ENCODE assay signal across 15 cellular contexts in genomic region chr19:512548-513365, GRCh38. TPM values are rescaled to one million over a fixed set of nuclear protein-coding genes. Genes with fewer than 3 reads are reported as not detected.
A peak's percentile ranks its signal among the peaks of the same experiment; 100 is the strongest.
DNase-seq lines count a peak whose midpoint lies in the region; ATAC-seq, FAIRE-seq and TF ChIP-seq lines count a peak whose summit lies in the region.
"Had no signal": no experiment of that assay in that cellular context is flagged by ENCODE, and none has a peak within 500 bp of the region (broad histone marks: within the 10 kb centered on the region; RNA-seq: fewer than 3 reads in every experiment).

No MANE protein-coding gene starts in this region.

- H3K36me3 Mint-ChIP-seq in immature natural killer cell = no peaks in the 10 kb centered on the region

- no peaks in the 10 kb centered on the region for H3K36me3 ChIP-seq in HepG2 (replicated peaks in 1 of 2; ENCODE audit: control insufficient read depth in 1 of 2, insufficient read depth in 2 of 2, low read length in 2 of 2)
- no peaks in the 10 kb centered on the region for H3K36me3 ChIP-seq in right lobe of liver
- H3K36me3 ChIP-seq in upper lobe of right lung = peaks cover 6% of the 10 kb centered on the region

- H2AFZ ChIP-seq in HepG2 (ENCODE audit: low read length) = no peak overlapping the region

- H3K27me3 Mint-ChIP-seq in immature natural killer cell (ENCODE audit: low read depth in 3 of 3) = peaks cover 15 to 25% (median 15%) of the 10 kb centered on the region in 3 donors
- H3K27me3 Mint-ChIP-seq: activated B cell treated with CpG ODN at 0.5 μM for 24 hours; stimulated activated naive CD8-positive, alpha-beta T cell treated with anti-CD3 and anti-CD28 coated beads, Interleukin-15, Interleukin-2, amounts not matched to agents 100 ng/mL and 50 ng/mL, for 24 hours had no signal

- POLR2A ChIA-PET in HepG2 (lab: Yijun Ruan, JAX) = interaction anchor here (1.0 to 1.3 kb wide), 2 partner anchors 11 to 18 kb away, joined by 3 to 8 read pairs; no protein-coding TSS in a partner anchor

- H3K4me1 ChIP-seq in HepG2 (ENCODE audit: insufficient read depth, low read length) (peaks cover 39% of the 10 kb centered on the region), right lobe of liver (peaks cover 0 to 6% (median 3%) of the 10 kb centered on the region in 4 donors), upper lobe of right lung (peaks cover 32% of the 10 kb centered on the region)

- TF ChIP-seq CTCF in HepG2 (CRISPR knock-in tag; IDR thresholded peaks at IDR 0.05) (no peak), right lobe of liver (IDR thresholded peaks at IDR 0.05) (no peak), upper lobe of right lung (IDR thresholded peaks at IDR 0.05) (no peak)

- no peaks in the 10 kb centered on the region; the same call in 1 of the 2 replicates for H4K20me1 ChIP-seq in HepG2 (ENCODE audit: insufficient read depth, low read length)

- no TSS peak for BruUV-seq in HepG2 (replicated peaks; lab: Mats Ljungman, UMichigan)

- intact Hi-C loops in HepG2 (cut with micrococcal nuclease; ENCODE audit: unreplicated experiment) (no loop called here), right lobe of liver (cut with DNase I) (no loop called here), upper lobe of right lung (cut with DNase I) (no loop called here)

- H3K9me3 Mint-ChIP-seq in immature natural killer cell = peaks cover 0 to 2% (median 0%) of the 10 kb centered on the region in 6 donors
- H3K9me3 Mint-ChIP-seq: activated B cell treated with CpG ODN at 0.5 μM for 24 hours; stimulated activated naive CD8-positive, alpha-beta T cell treated with anti-CD3 and anti-CD28 coated beads, Interleukin-15, Interleukin-2, amounts not matched to agents 100 ng/mL and 50 ng/mL, for 24 hours had no signal

- no peak overlapping the region for H3K9ac ChIP-seq in HepG2 (ENCODE audit: insufficient read depth, low read depth, low read length)

- TF ChIP-seq EP300 in HepG2 (IDR thresholded peaks at IDR 0.05; ENCODE audit: low read depth in 2 of 2, low read length in 2 of 2) (no peak), HepG2 (CRISPR knock-in tag; IDR thresholded peaks at IDR 0.05; ENCODE audit: borderline replicate concordance) (no peak)

- TF ChIP-seq RAD21 in HepG2 (CRISPR knock-in tag; IDR thresholded peaks at IDR 0.05) = 0 out of 2 replicates have a peak, but pooled peaks have one; percentile 16

- DNase-seq in HepG2 (ENCODE audit: low spot score) (no peak), right lobe of liver (no peak), NCI-H69 (lab: John Stamatoyannopoulos, UW) (peak; percentile 61), immature natural killer cell (no peak), upper lobe of right lung (peak; percentile 86), amniotic stem cell (lab: John Stamatoyannopoulos, UW) (no peak), NK-92 (lab: John Stamatoyannopoulos, UW; ENCODE audit: unreplicated experiment) (no peak)
- DNase-seq: activated B cell treated with CpG ODN at 0.5 μM for 24 hours; AML-193; KBM-7; left ventricle myocardium inferior; SIG-M5; stimulated activated CD4-positive, alpha-beta T cell treated with anti-CD3 and anti-CD28 coated beads, Interleukin-4, amount 100 ng/mL, for 1 hour had no signal

- H3K4me3 ChIP-seq in HepG2 (replicated peaks in 1 of 3; ENCODE audit: insufficient read depth in 1 of 3, low read depth in 2 of 3, low read length in 3 of 3) (peak overlapping the region in 1 of 3 experiments; percentile 52; a peak in 1 of 6 replicates), right lobe of liver (no peak overlapping the region), upper lobe of right lung (no peak overlapping the region)
- H3K4me3 ChIP-seq: left ventricle myocardium inferior had no signal

- no peak for FAIRE-seq in HepG2 (lab: Jason Lieb, UNC)

- H3K79me2 ChIP-seq in HepG2 (ENCODE audit: insufficient read depth, low read length) = no peaks in the 10 kb centered on the region

- H3K4me2 ChIP-seq in HepG2 (ENCODE audit: low read depth, low read length) = peak overlapping the region; percentile 55

- peak overlapping the region; percentile 98 to 100 (median 99) for H3K27ac Mint-ChIP-seq in immature natural killer cell
- H3K27ac Mint-ChIP-seq: activated B cell treated with CpG ODN at 0.5 μM for 24 hours; stimulated activated naive CD8-positive, alpha-beta T cell treated with anti-CD3 and anti-CD28 coated beads, Interleukin-15, Interleukin-2, amounts not matched to agents 100 ng/mL and 50 ng/mL, for 24 hours had no signal

- in situ Hi-C loops in HepG2 (cut with HindIII; ENCODE audit: extremely low pct_ligation_motif_present, low pct_unique_long_range_greater_than_20kb) = no loop called here

- H3K4me1 Mint-ChIP-seq in immature natural killer cell = peaks cover 40 to 50% of the 10 kb centered on the region in 2 donors

- CTCF ChIA-PET in HepG2 (lab: Yijun Ruan, JAX; ENCODE audit: low intra/inter-chr PET ratio, low total read pairs) = no interaction called here

- H3K27ac ChIP-seq in HepG2 (ENCODE audit: extremely low read length, insufficient read depth, low read length) = peak overlapping the region; percentile 32
- H3K27ac ChIP-seq in right lobe of liver = no peak overlapping the region
- no peak overlapping the region for H3K27ac ChIP-seq in upper lobe of right lung
- H3K27ac ChIP-seq: left ventricle myocardium inferior had no signal

- H3K9me3 ChIP-seq in HepG2 (ENCODE audit: low read length) = no peaks in the 10 kb centered on the region
- no peaks in the 10 kb centered on the region for H3K9me3 ChIP-seq in right lobe of liver
- H3K9me3 ChIP-seq in upper lobe of right lung = no peaks in the 10 kb centered on the region
- H3K9me3 ChIP-seq: left ventricle myocardium inferior had no signal

- ATAC-seq in HepG2 (peak; percentile 55), right lobe of liver (no peak), upper lobe of right lung (peak; percentile 34), HG02571 (IDR thresholded peaks at IDR 0.05; ENCODE audit: unreplicated experiment) (no peak)

- WGBS in HepG2 (ENCODE audit: low lambda C conversion rate) = 75% methylated on average over 20 of the region's 62 CpGs
- WGBS in right lobe of liver (ENCODE audit: insufficient coverage, low coverage, low lambda C conversion rate, missing lambda C conversion rate) = 49% methylated on average over 31 of the region's 62 CpGs

- no peaks in the 10 kb centered on the region for H3K27me3 ChIP-seq in HepG2 (ENCODE audit: control insufficient read depth in 1 of 2, insufficient read depth in 2 of 2, low read length in 2 of 2)
- no peaks in the 10 kb centered on the region for H3K27me3 ChIP-seq in right lobe of liver
- no peaks in the 10 kb centered on the region for H3K27me3 ChIP-seq in upper lobe of right lung

- H3K4me3 Mint-ChIP-seq in immature natural killer cell = peak overlapping the region in 1 of 5 donors; percentile 91
- H3K4me3 Mint-ChIP-seq: activated B cell treated with CpG ODN at 0.5 μM for 24 hours had no signal

- no peak for TF ChIP-seq POLR2A in HepG2 (IDR thresholded peaks at IDR 0.05; ENCODE audit: insufficient read depth in 1 of 2, low read depth in 2 of 2, low read length in 2 of 2)
- no peak for TF ChIP-seq POLR2A in right lobe of liver (IDR thresholded peaks at IDR 0.05)

RNA-seq across cellular contexts. Expression of gene TPGS1, which starts 5.5 kb away (rescaled TPM):
- total RNA-seq in HepG2 (2016; rRNA removed; fragmentation: Illumina TruSeq; extraction: Trizol) = 4.2 and 6.2 TPM in 2 replicates
- 4.1 and 5.0 TPM in 2 replicates for total RNA-seq in HepG2 (2016; cell fraction: cytosol; rRNA removed; fragmentation: Illumina TruSeq; extraction: Trizol; ENCODE audit: low read depth)
- total RNA-seq in HepG2 (2016; cell fraction: insoluble cytoplasmic fraction; rRNA removed; fragmentation: Illumina TruSeq; extraction: Trizol) = 3.9 and 5.0 TPM in 2 replicates
- 4.2 and 4.9 TPM in 2 replicates for total RNA-seq in HepG2 (2016; cell fraction: membrane; rRNA removed; fragmentation: Illumina TruSeq; extraction: Trizol)
- 2.4 and 3.4 TPM in 2 replicates for total RNA-seq in HepG2 (2016; cell fraction: nucleus; rRNA removed; fragmentation: Illumina TruSeq; extraction: Trizol)
- 1.1 and 2.0 TPM in 2 replicates for polyA plus RNA-seq in HepG2 (2011; rRNA removed)
- 1.7 and 4.3 TPM in 2 replicates for polyA plus RNA-seq in HepG2 (2011; cell fraction: cytosol; rRNA removed)
- 3.3 and 3.7 TPM in 2 replicates for polyA plus RNA-seq in HepG2 (2011; cell fraction: nucleus; rRNA removed)
- polyA plus RNA-seq in HepG2 (2012) = 1.0 and 2.2 TPM in 2 replicates
- 2.0 and 2.2 TPM in 2 replicates for polyA plus RNA-seq in HepG2 (2016; cell fraction: cytosol; fragmentation: Illumina TruSeq; extraction: Trizol; ENCODE audit: low read depth)
- 3.3 and 4.8 TPM in 2 replicates for polyA plus RNA-seq in HepG2 (2016; cell fraction: insoluble cytoplasmic fraction; fragmentation: Illumina TruSeq; extraction: Trizol; ENCODE audit: low read depth)
- polyA plus RNA-seq in HepG2 (2016; cell fraction: membrane; fragmentation: Illumina TruSeq; extraction: Trizol; ENCODE audit: low read depth) = 2.0 and 2.2 TPM in 2 replicates
- polyA plus RNA-seq in HepG2 (2016; cell fraction: nucleus; fragmentation: Illumina TruSeq; extraction: Trizol; ENCODE audit: insufficient read depth, low read depth) = 3.1 and 4.1 TPM in 2 replicates
- polyA minus RNA-seq in HepG2 (2011; rRNA and poly(A)+ RNA removed; ENCODE audit: low replicate concordance) = 2.3 and 2.8 TPM in 2 replicates
- polyA minus RNA-seq in HepG2 (2011; cell fraction: cytosol; rRNA and poly(A)+ RNA removed) = 1.4 and 1.8 TPM in 2 replicates
- 2.1 and 2.3 TPM in 2 replicates for polyA minus RNA-seq in HepG2 (2011; cell fraction: nucleus; rRNA and poly(A)+ RNA removed)
- 10 to 100 TPM in 3 of 6 experiments, 1 to 10 TPM in 3; 8.2 to 42.2 (median 10.3) TPM for total RNA-seq in right lobe of liver
- polyA plus RNA-seq in immature natural killer cell = 10 to 100 TPM; 28.8 to 63.6 (median 37.0) TPM
- 19.9 TPM for total RNA-seq in upper lobe of right lung

RNA-seq across cellular contexts. Expression of gene MADCAM1, which starts 16.5 kb away (rescaled TPM):
- total RNA-seq in HepG2 (2016; rRNA removed; fragmentation: Illumina TruSeq; extraction: Trizol) (0.21 and 0.33 TPM in 2 replicates), right lobe of liver (under 1 TPM; 0.11 to 0.69 (median 0.31) TPM), upper lobe of right lung (1.2 TPM)
- total RNA-seq in HepG2 (2016; cell fraction: cytosol; rRNA removed; fragmentation: Illumina TruSeq; extraction: Trizol; ENCODE audit: low read depth) = 0.30 and 0.44 TPM in 2 replicates
- total RNA-seq in HepG2 (2016; cell fraction: insoluble cytoplasmic fraction; rRNA removed; fragmentation: Illumina TruSeq; extraction: Trizol) = 0.30 TPM in 1 of 2 replicates, not detected in the other
- total RNA-seq in HepG2 (2016; cell fraction: membrane; rRNA removed; fragmentation: Illumina TruSeq; extraction: Trizol) = 0.37 and 0.45 TPM in 2 replicates
- total RNA-seq in HepG2 (2016; cell fraction: nucleus; rRNA removed; fragmentation: Illumina TruSeq; extraction: Trizol) = 0.22 TPM in 1 of 2 replicates, not detected in the other
- polyA plus RNA-seq in HepG2 (2011; rRNA removed) (0.29 and 0.39 TPM in 2 replicates), immature natural killer cell (under 1 TPM in 1 of 3 donors, not detected in 2; 0.30 TPM)
- polyA plus RNA-seq in HepG2 (2011; cell fraction: cytosol; rRNA removed) = 0.42 and 0.60 TPM in 2 replicates
- polyA plus RNA-seq in HepG2 (2011; cell fraction: nucleus; rRNA removed) = 1.9 and 2.3 TPM in 2 replicates
- polyA plus RNA-seq in HepG2 (2012) = 1.7 and 2.3 TPM in 2 replicates
- polyA plus RNA-seq in HepG2 (2016; cell fraction: cytosol; fragmentation: Illumina TruSeq; extraction: Trizol; ENCODE audit: low read depth) = 0.62 and 0.89 TPM in 2 replicates
- 0.33 and 0.51 TPM in 2 replicates for polyA plus RNA-seq in HepG2 (2016; cell fraction: insoluble cytoplasmic fraction; fragmentation: Illumina TruSeq; extraction: Trizol; ENCODE audit: low read depth)
- polyA plus RNA-seq in HepG2 (2016; cell fraction: membrane; fragmentation: Illumina TruSeq; extraction: Trizol; ENCODE audit: low read depth) = 0.74 and 0.99 TPM in 2 replicates
- 0.89 and 1.4 TPM in 2 replicates for polyA plus RNA-seq in HepG2 (2016; cell fraction: nucleus; fragmentation: Illumina TruSeq; extraction: Trizol; ENCODE audit: insufficient read depth, low read depth)
- polyA minus RNA-seq in HepG2 (2011; rRNA and poly(A)+ RNA removed; ENCODE audit: low replicate concordance) = 1.1 TPM in 1 of 2 replicates, not detected in the other
- polyA minus RNA-seq in HepG2 (2011; cell fraction: cytosol; rRNA and poly(A)+ RNA removed) = 0.62 and 0.89 TPM in 2 replicates
- polyA minus RNA-seq in HepG2 (2011; cell fraction: nucleus; rRNA and poly(A)+ RNA removed) = 0.26 and 0.75 TPM in 2 replicates

RNA-seq across cellular contexts. Expression of gene CDC34, which starts 18.8 kb away (rescaled TPM):
- total RNA-seq in HepG2 (2016; rRNA removed; fragmentation: Illumina TruSeq; extraction: Trizol) (119 and 138 TPM in 2 replicates), right lobe of liver (10 to 100 TPM; 44.8 to 81.8 (median 49.5) TPM), upper lobe of right lung (40.9 TPM)
- 181 and 194 TPM in 2 replicates for total RNA-seq in HepG2 (2016; cell fraction: cytosol; rRNA removed; fragmentation: Illumina TruSeq; extraction: Trizol; ENCODE audit: low read depth)
- 104 and 144 TPM in 2 replicates for total RNA-seq in HepG2 (2016; cell fraction: insoluble cytoplasmic fraction; rRNA removed; fragmentation: Illumina TruSeq; extraction: Trizol)
- total RNA-seq in HepG2 (2016; cell fraction: membrane; rRNA removed; fragmentation: Illumina TruSeq; extraction: Trizol) = 198 and 240 TPM in 2 replicates
- 59.6 and 65.5 TPM in 2 replicates for total RNA-seq in HepG2 (2016; cell fraction: nucleus; rRNA removed; fragmentation: Illumina TruSeq; extraction: Trizol)
- polyA plus RNA-seq in HepG2 (2011; rRNA removed) (140 and 150 TPM in 2 replicates), immature natural killer cell (10 to 100 TPM; 40.6 to 57.7 (median 48.5) TPM)
- 102 and 147 TPM in 2 replicates for polyA plus RNA-seq in HepG2 (2011; cell fraction: cytosol; rRNA removed)
- 121 and 122 TPM in 2 replicates for polyA plus RNA-seq in HepG2 (2011; cell fraction: nucleus; rRNA removed)
- polyA plus RNA-seq in HepG2 (2012) = 90.8 and 101 TPM in 2 replicates
- 157 and 191 TPM in 2 replicates for polyA plus RNA-seq in HepG2 (2016; cell fraction: cytosol; fragmentation: Illumina TruSeq; extraction: Trizol; ENCODE audit: low read depth)
- polyA plus RNA-seq in HepG2 (2016; cell fraction: insoluble cytoplasmic fraction; fragmentation: Illumina TruSeq; extraction: Trizol; ENCODE audit: low read depth) = 118 and 140 TPM in 2 replicates
- polyA plus RNA-seq in HepG2 (2016; cell fraction: membrane; fragmentation: Illumina TruSeq; extraction: Trizol; ENCODE audit: low read depth) = 153 and 184 TPM in 2 replicates
- 130 and 138 TPM in 2 replicates for polyA plus RNA-seq in HepG2 (2016; cell fraction: nucleus; fragmentation: Illumina TruSeq; extraction: Trizol; ENCODE audit: insufficient read depth, low read depth)
- 60.5 and 88.3 TPM in 2 replicates for polyA minus RNA-seq in HepG2 (2011; rRNA and poly(A)+ RNA removed; ENCODE audit: low replicate concordance)
- 42.1 and 46.2 TPM in 2 replicates for polyA minus RNA-seq in HepG2 (2011; cell fraction: cytosol; rRNA and poly(A)+ RNA removed)
- 19.1 and 22.1 TPM in 2 replicates for polyA minus RNA-seq in HepG2 (2011; cell fraction: nucleus; rRNA and poly(A)+ RNA removed)

RNA-seq across cellular contexts. Expression of gene GZMM, which starts 31.1 kb away (rescaled TPM):
- not detected in 2 replicates for total RNA-seq in HepG2 (2016; rRNA removed; fragmentation: Illumina TruSeq; extraction: Trizol)
- total RNA-seq in HepG2 (2016; cell fraction: cytosol; rRNA removed; fragmentation: Illumina TruSeq; extraction: Trizol; ENCODE audit: low read depth) = not detected in 2 replicates
- not detected in 2 replicates for total RNA-seq in HepG2 (2016; cell fraction: insoluble cytoplasmic fraction; rRNA removed; fragmentation: Illumina TruSeq; extraction: Trizol)
- not detected in 2 replicates for total RNA-seq in HepG2 (2016; cell fraction: membrane; rRNA removed; fragmentation: Illumina TruSeq; extraction: Trizol)
- not detected in 2 replicates for total RNA-seq in HepG2 (2016; cell fraction: nucleus; rRNA removed; fragmentation: Illumina TruSeq; extraction: Trizol)
- 0.07 TPM in 1 of 2 replicates, not detected in the other for polyA plus RNA-seq in HepG2 (2011; rRNA removed)
- polyA plus RNA-seq in HepG2 (2011; cell fraction: cytosol; rRNA removed) = 0.13 TPM in 1 of 2 replicates, not detected in the other
- polyA plus RNA-seq in HepG2 (2011; cell fraction: nucleus; rRNA removed) = 0.50 and 0.71 TPM in 2 replicates
- 0.16 TPM in 1 of 2 replicates, not detected in the other for polyA plus RNA-seq in HepG2 (2012)
- polyA plus RNA-seq in HepG2 (2016; cell fraction: cytosol; fragmentation: Illumina TruSeq; extraction: Trizol; ENCODE audit: low read depth) = not detected in 2 replicates
- polyA plus RNA-seq in HepG2 (2016; cell fraction: insoluble cytoplasmic fraction; fragmentation: Illumina TruSeq; extraction: Trizol; ENCODE audit: low read depth) = not detected in 2 replicates
- not detected in 2 replicates for polyA plus RNA-seq in HepG2 (2016; cell fraction: membrane; fragmentation: Illumina TruSeq; extraction: Trizol; ENCODE audit: low read depth)
- not detected in 2 replicates for polyA plus RNA-seq in HepG2 (2016; cell fraction: nucleus; fragmentation: Illumina TruSeq; extraction: Trizol; ENCODE audit: insufficient read depth, low read depth)
- not detected in 2 replicates for polyA minus RNA-seq in HepG2 (2011; rRNA and poly(A)+ RNA removed; ENCODE audit: low replicate concordance)
- polyA minus RNA-seq in HepG2 (2011; cell fraction: cytosol; rRNA and poly(A)+ RNA removed) = not detected in 2 replicates
- polyA minus RNA-seq in HepG2 (2011; cell fraction: nucleus; rRNA and poly(A)+ RNA removed) = not detected in 2 replicates
- total RNA-seq in right lobe of liver = under 1 TPM in 3 of 6 experiments, not detected in 3; 0.59 to 0.95 (median 0.74) TPM
- polyA plus RNA-seq in immature natural killer cell = 100 to 1,000 TPM; 584 to 982 (median 652) TPM
- 2.9 TPM for total RNA-seq in upper lobe of right lung
- total RNA-seq: activated B cell treated with CpG ODN at 0.5 μM for 24 hours, left ventricle myocardium inferior had no signal

RNA-seq across cellular contexts. Expression of gene SHC2, which starts 51.9 kb away (rescaled TPM):
- total RNA-seq in HepG2 (2016; rRNA removed; fragmentation: Illumina TruSeq; extraction: Trizol) (4.8 and 9.0 TPM in 2 replicates), right lobe of liver (10 to 100 TPM; 48.4 to 69.9 (median 59.1) TPM), upper lobe of right lung (37.8 TPM)
- 11.0 and 12.0 TPM in 2 replicates for total RNA-seq in HepG2 (2016; cell fraction: cytosol; rRNA removed; fragmentation: Illumina TruSeq; extraction: Trizol; ENCODE audit: low read depth)
- 3.9 and 8.8 TPM in 2 replicates for total RNA-seq in HepG2 (2016; cell fraction: insoluble cytoplasmic fraction; rRNA removed; fragmentation: Illumina TruSeq; extraction: Trizol)
- 12.6 and 14.2 TPM in 2 replicates for total RNA-seq in HepG2 (2016; cell fraction: membrane; rRNA removed; fragmentation: Illumina TruSeq; extraction: Trizol)
- total RNA-seq in HepG2 (2016; cell fraction: nucleus; rRNA removed; fragmentation: Illumina TruSeq; extraction: Trizol) = 7.1 and 9.7 TPM in 2 replicates
- polyA plus RNA-seq in HepG2 (2011; rRNA removed) (18.3 and 35.8 TPM in 2 replicates), immature natural killer cell (not detected)
- 12.4 and 18.0 TPM in 2 replicates for polyA plus RNA-seq in HepG2 (2011; cell fraction: cytosol; rRNA removed)
- polyA plus RNA-seq in HepG2 (2011; cell fraction: nucleus; rRNA removed) = 247 and 276 TPM in 2 replicates
- 21.5 and 36.3 TPM in 2 replicates for polyA plus RNA-seq in HepG2 (2012)
- polyA plus RNA-seq in HepG2 (2016; cell fraction: cytosol; fragmentation: Illumina TruSeq; extraction: Trizol; ENCODE audit: low read depth) = 11.4 and 12.5 TPM in 2 replicates
- 4.7 and 5.3 TPM in 2 replicates for polyA plus RNA-seq in HepG2 (2016; cell fraction: insoluble cytoplasmic fraction; fragmentation: Illumina TruSeq; extraction: Trizol; ENCODE audit: low read depth)
- 13.0 and 14.2 TPM in 2 replicates for polyA plus RNA-seq in HepG2 (2016; cell fraction: membrane; fragmentation: Illumina TruSeq; extraction: Trizol; ENCODE audit: low read depth)
- 30.5 and 30.9 TPM in 2 replicates for polyA plus RNA-seq in HepG2 (2016; cell fraction: nucleus; fragmentation: Illumina TruSeq; extraction: Trizol; ENCODE audit: insufficient read depth, low read depth)
- polyA minus RNA-seq in HepG2 (2011; rRNA and poly(A)+ RNA removed; ENCODE audit: low replicate concordance) = 39.0 TPM in 1 of 2 replicates, not detected in the other
- 11.5 and 24.1 TPM in 2 replicates for polyA minus RNA-seq in HepG2 (2011; cell fraction: cytosol; rRNA and poly(A)+ RNA removed)
- 14.5 and 16.0 TPM in 2 replicates for polyA minus RNA-seq in HepG2 (2011; cell fraction: nucleus; rRNA and poly(A)+ RNA removed)
- total RNA-seq: activated B cell treated with CpG ODN at 0.5 μM for 24 hours had no signal

Comparison
In these comparisons a context has a peak if more than half of its experiments do, and no peak if none do; other contexts are left out.
1. ATAC-seq: peak in HepG2 (single experiment) and upper lobe of right lung (single experiment); none in right lobe of liver (0 of 4) and HG02571 (single experiment).
2. DNase-seq: peak in NCI-H69 (single experiment) and upper lobe of right lung (single experiment); none in HepG2 (single experiment), right lobe of liver (0 of 3), immature natural killer cell (0 of 3), amniotic stem cell (single experiment) and NK-92 (single experiment).